In the genomic region with DNA sequence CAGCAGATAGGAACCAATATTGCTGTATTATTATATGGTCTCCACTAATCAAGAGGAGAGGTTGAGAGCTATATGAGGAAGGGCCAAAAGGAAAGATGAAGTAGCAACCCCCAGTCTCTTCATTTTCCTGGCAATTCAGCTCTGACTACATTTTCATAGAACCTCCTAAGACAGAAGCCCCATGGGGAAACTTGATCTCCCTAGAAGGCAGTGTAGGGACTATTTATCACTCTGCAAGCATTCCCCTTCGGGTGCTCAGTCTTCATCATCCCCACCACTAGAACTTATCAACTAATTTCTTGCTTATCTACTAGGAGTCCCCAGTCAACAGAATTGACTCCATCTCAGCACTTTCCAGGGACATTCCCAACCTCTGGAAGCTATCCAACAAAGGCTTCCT, we compare ENCODE assay signal across 1 cellular context.
TF ChIP-seq lines count a peak whose summit lies in the region.

No MANE protein-coding gene starts in this region.

TF ChIP-seq in GM23338, 12 proteins besides CTCF, POLR2A, EP300 and RAD21 (continued from another document):
- TF ChIP-seq, protein P1, sequence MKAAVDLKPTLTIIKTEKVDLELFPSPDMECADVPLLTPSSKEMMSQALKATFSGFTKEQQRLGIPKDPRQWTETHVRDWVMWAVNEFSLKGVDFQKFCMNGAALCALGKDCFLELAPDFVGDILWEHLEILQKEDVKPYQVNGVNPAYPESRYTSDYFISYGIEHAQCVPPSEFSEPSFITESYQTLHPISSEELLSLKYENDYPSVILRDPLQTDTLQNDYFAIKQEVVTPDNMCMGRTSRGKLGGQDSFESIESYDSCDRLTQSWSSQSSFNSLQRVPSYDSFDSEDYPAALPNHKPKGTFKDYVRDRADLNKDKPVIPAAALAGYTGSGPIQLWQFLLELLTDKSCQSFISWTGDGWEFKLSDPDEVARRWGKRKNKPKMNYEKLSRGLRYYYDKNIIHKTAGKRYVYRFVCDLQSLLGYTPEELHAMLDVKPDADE (IDR thresholded peaks at IDR 0.05), result no peak
- TF ChIP-seq EZH2phosphoT487 (IDR thresholded peaks at IDR 0.05; ENCODE audit: unreplicated experiment), result no peak
- TF ChIP-seq, protein P2, sequence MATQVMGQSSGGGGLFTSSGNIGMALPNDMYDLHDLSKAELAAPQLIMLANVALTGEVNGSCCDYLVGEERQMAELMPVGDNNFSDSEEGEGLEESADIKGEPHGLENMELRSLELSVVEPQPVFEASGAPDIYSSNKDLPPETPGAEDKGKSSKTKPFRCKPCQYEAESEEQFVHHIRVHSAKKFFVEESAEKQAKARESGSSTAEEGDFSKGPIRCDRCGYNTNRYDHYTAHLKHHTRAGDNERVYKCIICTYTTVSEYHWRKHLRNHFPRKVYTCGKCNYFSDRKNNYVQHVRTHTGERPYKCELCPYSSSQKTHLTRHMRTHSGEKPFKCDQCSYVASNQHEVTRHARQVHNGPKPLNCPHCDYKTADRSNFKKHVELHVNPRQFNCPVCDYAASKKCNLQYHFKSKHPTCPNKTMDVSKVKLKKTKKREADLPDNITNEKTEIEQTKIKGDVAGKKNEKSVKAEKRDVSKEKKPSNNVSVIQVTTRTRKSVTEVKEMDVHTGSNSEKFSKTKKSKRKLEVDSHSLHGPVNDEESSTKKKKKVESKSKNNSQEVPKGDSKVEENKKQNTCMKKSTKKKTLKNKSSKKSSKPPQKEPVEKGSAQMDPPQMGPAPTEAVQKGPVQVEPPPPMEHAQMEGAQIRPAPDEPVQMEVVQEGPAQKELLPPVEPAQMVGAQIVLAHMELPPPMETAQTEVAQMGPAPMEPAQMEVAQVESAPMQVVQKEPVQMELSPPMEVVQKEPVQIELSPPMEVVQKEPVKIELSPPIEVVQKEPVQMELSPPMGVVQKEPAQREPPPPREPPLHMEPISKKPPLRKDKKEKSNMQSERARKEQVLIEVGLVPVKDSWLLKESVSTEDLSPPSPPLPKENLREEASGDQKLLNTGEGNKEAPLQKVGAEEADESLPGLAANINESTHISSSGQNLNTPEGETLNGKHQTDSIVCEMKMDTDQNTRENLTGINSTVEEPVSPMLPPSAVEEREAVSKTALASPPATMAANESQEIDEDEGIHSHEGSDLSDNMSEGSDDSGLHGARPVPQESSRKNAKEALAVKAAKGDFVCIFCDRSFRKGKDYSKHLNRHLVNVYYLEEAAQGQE (IDR thresholded peaks at IDR 0.05; ENCODE audit: unreplicated experiment), result no peak
- TF ChIP-seq, protein P3, sequence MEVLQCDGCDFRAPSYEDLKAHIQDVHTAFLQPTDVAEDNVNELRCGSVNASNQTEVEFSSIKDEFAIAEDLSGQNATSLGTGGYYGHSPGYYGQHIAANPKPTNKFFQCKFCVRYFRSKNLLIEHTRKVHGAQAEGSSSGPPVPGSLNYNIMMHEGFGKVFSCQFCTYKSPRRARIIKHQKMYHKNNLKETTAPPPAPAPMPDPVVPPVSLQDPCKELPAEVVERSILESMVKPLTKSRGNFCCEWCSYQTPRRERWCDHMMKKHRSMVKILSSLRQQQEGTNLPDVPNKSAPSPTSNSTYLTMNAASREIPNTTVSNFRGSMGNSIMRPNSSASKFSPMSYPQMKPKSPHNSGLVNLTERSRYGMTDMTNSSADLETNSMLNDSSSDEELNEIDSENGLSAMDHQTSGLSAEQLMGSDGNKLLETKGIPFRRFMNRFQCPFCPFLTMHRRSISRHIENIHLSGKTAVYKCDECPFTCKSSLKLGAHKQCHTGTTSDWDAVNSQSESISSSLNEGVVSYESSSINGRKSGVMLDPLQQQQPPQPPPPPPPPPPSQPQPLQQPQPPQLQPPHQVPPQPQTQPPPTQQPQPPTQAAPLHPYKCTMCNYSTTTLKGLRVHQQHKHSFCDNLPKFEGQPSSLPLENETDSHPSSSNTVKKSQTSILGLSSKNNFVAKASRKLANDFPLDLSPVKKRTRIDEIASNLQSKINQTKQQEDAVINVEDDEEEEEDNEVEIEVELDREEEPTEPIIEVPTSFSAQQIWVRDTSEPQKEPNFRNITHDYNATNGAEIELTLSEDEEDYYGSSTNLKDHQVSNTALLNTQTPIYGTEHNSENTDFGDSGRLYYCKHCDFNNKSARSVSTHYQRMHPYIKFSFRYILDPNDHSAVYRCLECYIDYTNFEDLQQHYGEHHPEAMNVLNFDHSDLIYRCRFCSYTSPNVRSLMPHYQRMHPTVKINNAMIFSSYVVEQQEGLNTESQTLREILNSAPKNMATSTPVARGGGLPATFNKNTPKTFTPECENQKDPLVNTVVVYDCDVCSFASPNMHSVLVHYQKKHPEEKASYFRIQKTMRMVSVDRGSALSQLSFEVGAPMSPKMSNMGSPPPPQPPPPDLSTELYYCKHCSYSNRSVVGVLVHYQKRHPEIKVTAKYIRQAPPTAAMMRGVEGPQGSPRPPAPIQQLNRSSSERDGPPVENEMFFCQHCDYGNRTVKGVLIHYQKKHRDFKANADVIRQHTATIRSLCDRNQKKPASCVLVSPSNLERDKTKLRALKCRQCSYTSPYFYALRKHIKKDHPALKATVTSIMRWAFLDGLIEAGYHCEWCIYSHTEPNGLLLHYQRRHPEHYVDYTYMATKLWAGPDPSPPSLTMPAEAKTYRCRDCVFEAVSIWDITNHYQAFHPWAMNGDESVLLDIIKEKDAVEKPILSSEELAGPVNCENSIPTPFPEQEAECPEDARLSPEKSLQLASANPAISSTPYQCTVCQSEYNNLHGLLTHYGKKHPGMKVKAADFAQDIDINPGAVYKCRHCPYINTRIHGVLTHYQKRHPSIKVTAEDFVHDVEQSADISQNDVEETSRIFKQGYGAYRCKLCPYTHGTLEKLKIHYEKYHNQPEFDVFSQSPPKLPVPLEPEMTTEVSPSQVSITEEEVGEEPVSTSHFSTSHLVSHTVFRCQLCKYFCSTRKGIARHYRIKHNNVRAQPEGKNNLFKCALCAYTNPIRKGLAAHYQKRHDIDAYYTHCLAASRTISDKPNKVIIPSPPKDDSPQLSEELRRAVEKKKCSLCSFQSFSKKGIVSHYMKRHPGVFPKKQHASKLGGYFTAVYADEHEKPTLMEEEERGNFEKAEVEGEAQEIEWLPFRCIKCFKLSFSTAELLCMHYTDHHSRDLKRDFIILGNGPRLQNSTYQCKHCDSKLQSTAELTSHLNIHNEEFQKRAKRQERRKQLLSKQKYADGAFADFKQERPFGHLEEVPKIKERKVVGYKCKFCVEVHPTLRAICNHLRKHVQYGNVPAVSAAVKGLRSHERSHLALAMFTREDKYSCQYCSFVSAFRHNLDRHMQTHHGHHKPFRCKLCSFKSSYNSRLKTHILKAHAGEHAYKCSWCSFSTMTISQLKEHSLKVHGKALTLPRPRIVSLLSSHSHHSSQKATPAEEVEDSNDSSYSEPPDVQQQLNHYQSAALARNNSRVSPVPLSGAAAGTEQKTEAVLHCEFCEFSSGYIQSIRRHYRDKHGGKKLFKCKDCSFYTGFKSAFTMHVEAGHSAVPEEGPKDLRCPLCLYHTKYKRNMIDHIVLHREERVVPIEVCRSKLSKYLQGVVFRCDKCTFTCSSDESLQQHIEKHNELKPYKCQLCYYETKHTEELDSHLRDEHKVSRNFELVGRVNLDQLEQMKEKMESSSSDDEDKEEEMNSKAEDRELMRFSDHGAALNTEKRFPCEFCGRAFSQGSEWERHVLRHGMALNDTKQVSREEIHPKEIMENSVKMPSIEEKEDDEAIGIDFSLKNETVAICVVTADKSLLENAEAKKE (CRISPR knock-in tag; IDR thresholded peaks at IDR 0.05), result no peak
- no peak for TF ChIP-seq STAT1 (IDR thresholded peaks at IDR 0.05; ENCODE audit: unreplicated experiment)
- no peak for TF ChIP-seq CREB1 (CRISPR knock-in tag; IDR thresholded peaks at IDR 0.05; ENCODE audit: low read depth)
